ENCODE assay signal across 2 cellular contexts in genomic region chr10:129126955-129127354, GRCh38.
TF ChIP-seq lines count a peak whose summit lies in the region.

No MANE protein-coding gene starts in this region.

TF ChIP-seq in HepG2, 621 proteins besides CTCF, POLR2A, EP300 and RAD21:
- TF ChIP-seq ZNF646 (CRISPR knock-in tag; IDR thresholded peaks at IDR 0.05) (no peak), KLF11 (CRISPR knock-in tag; IDR thresholded peaks at IDR 0.05) (no peak), GATAD2A (CRISPR knock-in tag; IDR thresholded peaks at IDR 0.05) (no peak), ZBTB43 (CRISPR knock-in tag; conservative IDR thresholded peaks at IDR 0.05) (no peak), ZNF839 (CRISPR knock-in tag; IDR thresholded peaks at IDR 0.05; ENCODE audit: borderline replicate concordance) (no peak), ISL2 (CRISPR knock-in tag; IDR thresholded peaks at IDR 0.05) (no peak), FOXK2 (IDR thresholded peaks at IDR 0.05) (no peak), RBM39 (IDR thresholded peaks at IDR 0.05; ENCODE audit: low read depth, low read length, poor library complexity, severe bottlenecking) (no peak), RFX5 (IDR thresholded peaks at IDR 0.05; ENCODE audit: low read depth, low read length) (peak; percentile 56; the same call in 1 of the 2 replicates)

TF ChIP-seq in H1, 55 proteins besides CTCF, POLR2A, EP300 and RAD21:
- no peak for TF ChIP-seq ATF2 (IDR thresholded peaks at IDR 0.05; ENCODE audit: low read length)
- TF ChIP-seq CHD2 (IDR thresholded peaks at IDR 0.05; ENCODE audit: low read length), result no peak
- TF ChIP-seq CTBP2 (IDR thresholded peaks at IDR 0.05; ENCODE audit: borderline replicate concordance, insufficient read depth, insufficient read length, low read length), result no peak
- TF ChIP-seq CEBPB (IDR thresholded peaks at IDR 0.05; ENCODE audit: low read depth, low read length), result no peak
- no peak for TF ChIP-seq KDM4A (IDR thresholded peaks at IDR 0.05; ENCODE audit: low read depth, low read length, severe bottlenecking)
- no peak for TF ChIP-seq TAF7 (optimal IDR thresholded peaks at IDR 0.05; ENCODE audit: borderline replicate concordance, low read depth, low read length)
- no peak for TF ChIP-seq CHD7 (IDR thresholded peaks at IDR 0.05; ENCODE audit: insufficient replicate concordance, low read length)
- 0 out of 2 replicates have a peak, but pooled peaks have one; percentile 57 for TF ChIP-seq RFX5 (IDR thresholded peaks at IDR 0.05; ENCODE audit: borderline replicate concordance, low read depth, low read length)
